In the genomic region with DNA sequence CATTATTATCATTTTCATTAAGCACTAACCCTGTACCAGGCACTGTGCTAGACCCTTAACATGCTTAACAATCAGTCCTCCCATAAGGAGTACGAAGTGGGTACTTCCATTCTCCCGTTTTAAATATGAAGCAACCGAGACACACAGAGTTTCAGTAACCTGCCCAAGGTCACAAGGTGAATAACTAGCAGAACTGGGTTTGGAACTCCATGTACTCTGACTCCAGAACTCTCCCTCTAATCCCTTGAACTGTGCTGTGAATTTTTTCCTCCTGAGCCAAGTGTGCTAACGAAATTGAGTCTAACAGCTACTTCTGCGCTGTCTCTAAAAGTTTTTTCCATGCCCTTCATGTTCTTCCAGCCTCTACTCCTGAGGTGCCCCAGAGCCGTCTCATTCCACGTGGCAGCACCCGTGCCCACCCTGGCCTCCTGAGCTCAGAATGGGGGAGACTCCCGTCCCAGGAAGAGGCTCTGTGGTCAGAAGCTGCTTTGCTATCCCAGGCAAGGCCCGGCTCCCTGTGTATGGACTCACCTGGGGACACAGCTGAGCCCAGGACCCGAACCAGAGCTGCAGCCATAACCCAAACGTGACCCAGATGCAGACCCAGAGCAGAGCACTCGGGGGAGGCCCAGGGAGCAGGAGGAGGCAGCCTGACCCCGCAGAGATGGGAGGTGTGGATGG, we compare ENCODE assay signal across 18 cellular contexts. TPM values are rescaled to one million over a fixed set of nuclear protein-coding genes. Genes with fewer than 3 reads are reported as not detected.
DNase-seq lines count a peak whose midpoint lies in the region; TF ChIP-seq lines count a peak whose summit lies in the region.
"Had no signal": no experiment of that assay in that cellular context is flagged by ENCODE, and none has a peak within 500 bp of the region (broad histone marks: within the 10 kb centered on the region; RNA-seq: fewer than 3 reads in every experiment).

No MANE protein-coding gene starts in this region.

- TF ChIP-seq POLR2A in lower leg skin (IDR thresholded peaks at IDR 0.05) (no peak), suprapubic skin (IDR thresholded peaks at IDR 0.05) (no peak)

- H3K27me3 ChIP-seq in suprapubic skin (peaks cover 14% of the 10 kb centered on the region), Caco-2 (replicated peaks; ENCODE audit: control insufficient read depth, insufficient read depth, low read length) (peaks cover 1% of the 10 kb centered on the region; the same call in 1 of the 2 replicates)
- H3K27me3 ChIP-seq: BE2C had no signal

- intact Hi-C loops in lower leg skin (cut with DNase I; ENCODE audit: low total_unique reads): no loop called here
- intact Hi-C loops in Caco-2 (cut with micrococcal nuclease; ENCODE audit: unreplicated experiment): no loop called here

- peak overlapping the region; percentile 78 for H3K27ac ChIP-seq in RWPE1
- H3K27ac ChIP-seq in suprapubic skin: peak overlapping the region; percentile 64

- peak; percentile 8 for DNase-seq in D341Med (ENCODE audit: low spot score)
- no peak for DNase-seq in RWPE1 (ENCODE audit: low spot score)
- no peak for DNase-seq in lower leg skin (ENCODE audit: low spot score in 2 of 2)
- peak in 1 of 2 donors; percentile 57 for DNase-seq in suprapubic skin (ENCODE audit: low spot score in 2 of 2)
- DNase-seq in Caco-2: no peak
- DNase-seq in stimulated activated CD4-positive, alpha-beta T cell treated with anti-CD3 and anti-CD28 coated beads, Interleukin-4, amount 100 ng/mL, for 4 hours: no peak
- no peak for DNase-seq in nephron progenitor cell
- DNase-seq: ACHN; BE2C; CD4-positive, alpha-beta memory T cell; Karpas-422; MM.1S; NCI-H187 treated with DMSO at 0.1 percent for 48 hours; NCI-H2171; NCI-H446 treated with DMSO at 0.1 percent for 48 hours; NCI-H774; SHP77 treated with DMSO at 0.1 percent for 48 hours had no signal

- H3K4me3 Mint-ChIP-seq in Caco-2 (ENCODE audit: unreplicated experiment) (no peak overlapping the region), nephron progenitor cell (no peak overlapping the region)
- H3K4me3 Mint-ChIP-seq: CD4-positive, alpha-beta memory T cell had no signal

- POLR2A ChIA-PET in RWPE1 (lab: Yijun Ruan, JAX; ENCODE audit: low non-redundant PET): no interaction called here
- POLR2A ChIA-PET in Caco-2 (lab: Charles Lee): interaction anchor here (0.6 kb wide), 1 partner anchor 90 kb away, joined by 3 read pairs; no protein-coding TSS in a partner anchor

- H3K36me3 Mint-ChIP-seq in Caco-2 (ENCODE audit: insufficient read depth, unreplicated experiment) (no peaks in the 10 kb centered on the region), nephron progenitor cell (ENCODE audit: low read depth) (no peaks in the 10 kb centered on the region)
- H3K36me3 Mint-ChIP-seq: CD4-positive, alpha-beta memory T cell had no signal

- H3K27me3 Mint-ChIP-seq in Caco-2 (ENCODE audit: insufficient read depth, unreplicated experiment) (peaks cover 24% of the 10 kb centered on the region), nephron progenitor cell (ENCODE audit: low read depth, poor library complexity) (peaks cover 53% of the 10 kb centered on the region)

- H3K36me3 ChIP-seq in suprapubic skin (no peaks in the 10 kb centered on the region), Caco-2 (ENCODE audit: control insufficient read depth, insufficient read depth, low read length) (no peaks in the 10 kb centered on the region)
- H3K36me3 ChIP-seq: BE2C, HAP-1 had no signal

- CTCF ChIA-PET in RWPE1 (lab: Yijun Ruan, JAX) (interaction anchor here (0.7 to 2.1 kb wide), 2 partner anchors 9 to 17 kb away, joined by 3 to 8 read pairs; partner anchors contain the start of gene TRIM29), Caco-2 (lab: Charles Lee) (interaction anchor here (1.6 kb wide), 1 partner anchor 22 kb away, joined by 7 read pairs; no protein-coding TSS in a partner anchor)

- H3K9me3 Mint-ChIP-seq in Caco-2 (ENCODE audit: unreplicated experiment): no peaks in the 10 kb centered on the region
- peaks cover 27% of the 10 kb centered on the region for H3K9me3 Mint-ChIP-seq in nephron progenitor cell

- WGBS in lower leg skin, 2 donors: 80 to 87% methylated on average over 14 of the region's 14 CpGs
- 80% methylated on average over 14 of the region's 14 CpGs for WGBS in suprapubic skin

- H3K4me1 Mint-ChIP-seq in Caco-2 (ENCODE audit: low read depth, unreplicated experiment): no peaks in the 10 kb centered on the region
- H3K4me1 Mint-ChIP-seq in nephron progenitor cell: peaks cover 18% of the 10 kb centered on the region
- H3K4me1 Mint-ChIP-seq: CD4-positive, alpha-beta memory T cell had no signal

- H3K9me3 ChIP-seq in suprapubic skin: no peaks in the 10 kb centered on the region
- H3K9me3 ChIP-seq in Caco-2: 0 out of 2 replicates have a peak, but pooled peaks cover 6% of the 10 kb centered on the region
- H3K9me3 ChIP-seq: BE2C, HAP-1 had no signal

- no TSS peak for BruUV-seq in Caco-2 (replicated peaks; lab: Mats Ljungman, UMichigan)

- H3K4me3 ChIP-seq in lower leg skin (ENCODE audit: low read depth, poor library complexity, severe bottlenecking): peak overlapping the region; percentile 1
- no peak overlapping the region for H3K4me3 ChIP-seq in suprapubic skin
- H3K4me3 ChIP-seq in Caco-2 (ENCODE audit: low read depth, low read length): no peak overlapping the region
- H3K4me3 ChIP-seq: HAP-1 had no signal

- peaks cover 10% of the 10 kb centered on the region for H3K4me1 ChIP-seq in suprapubic skin
- no peaks in the 10 kb centered on the region for H3K4me1 ChIP-seq in Caco-2
- H3K4me1 ChIP-seq: HAP-1 had no signal

- no peak for TF ChIP-seq EP300 in suprapubic skin (IDR thresholded peaks at IDR 0.05)

- no peak for TF ChIP-seq CTCF in RWPE1 (conservative IDR thresholded peaks at IDR 0.05; ENCODE audit: low read depth)
- TF ChIP-seq CTCF in lower leg skin (IDR thresholded peaks at IDR 0.05): no peak
- no peak for TF ChIP-seq CTCF in suprapubic skin (IDR thresholded peaks at IDR 0.05)
- no peak for TF ChIP-seq CTCF in Caco-2 (IDR thresholded peaks at IDR 0.05; ENCODE audit: insufficient read depth in 1 of 2, low read depth in 1 of 2, low read length in 1 of 2, severe bottlenecking in 1 of 2, unreplicated experiment in 1 of 2)
- no peak for TF ChIP-seq CTCF in nephron progenitor cell (IDR thresholded peaks at IDR 0.05)

- no peak overlapping the region for H3K27ac Mint-ChIP-seq in Caco-2 (ENCODE audit: unreplicated experiment)
- no peak overlapping the region for H3K27ac Mint-ChIP-seq in nephron progenitor cell
- H3K27ac Mint-ChIP-seq: CD4-positive, alpha-beta memory T cell had no signal

RNA-seq across cellular contexts. Expression of gene TRIM29, which starts 8.6 kb away (rescaled TPM):
- 1,000 to 10,000 TPM; 1,092 to 1,522 (median 1,226) TPM for total RNA-seq in lower leg skin
- total RNA-seq in suprapubic skin: 1,000 to 10,000 TPM; 1,248 to 1,527 (median 1,455) TPM
- 4.3 TPM in 2 replicates for total RNA-seq in Caco-2 (2022)
- total RNA-seq: CD4-positive, alpha-beta memory T cell had no signal

Comparison
In these comparisons a context has a peak if more than half of its experiments do, and no peak if none do; other contexts are left out.
1. RNA of gene TRIM29, which starts 8.6 kb away (total RNA-seq): 1,248 to 1,527 TPM in suprapubic skin and 1,092 to 1,522 TPM in lower leg skin; 4.3 TPM in Caco-2; every median in the first group is over 100 times any median in the second.